ENCODE assay signal across 23 cellular contexts in genomic region chr7:47249361-47249760, GRCh38.
"Had no signal": no experiment of that assay in that cellular context is flagged by ENCODE, and none has a peak within 500 bp of the region (broad histone marks: within the 10 kb centered on the region; RNA-seq: fewer than 3 reads in every experiment).

No MANE protein-coding gene starts in this region.

- H3K4me3 ChIP-seq: adrenal gland, breast epithelium, SK-N-MC had no signal

- ATAC-seq: activated CD8-positive, alpha-beta T cell treated with anti-CD3 and anti-CD28 coated beads for 36 hours; activated T-cell treated with anti-CD3 and anti-CD28 coated beads, Interleukin-2, amount 50 U/mL, for 72 hours; PC-3; T-cell had no signal

- H3K27me3 ChIP-seq: adrenal gland, breast epithelium had no signal

- DNase-seq: activated CD4-positive, alpha-beta T cell treated with anti-CD3 and anti-CD28 coated beads for 4 hours; activated CD8-positive, alpha-beta memory T cell treated with anti-CD3 and anti-CD28 coated beads, Interleukin-2, amount 50 U/mL, for 4 hours; activated CD8-positive, alpha-beta T cell treated with anti-CD3 and anti-CD28 coated beads for 36 hours; activated gamma-delta T cell treated with Interleukin-2 at 50 U/mL for 16 hours; activated naive CD4-positive, alpha-beta T cell treated with anti-CD3 and anti-CD28 coated beads, Interleukin-2, amount 10 ng/mL, durations not matched to agents 7 days and 5 days; activated naive CD8-positive, alpha-beta T cell treated with anti-CD3 and anti-CD28 coated beads for 36 hours; activated T-cell treated with anti-CD3 and anti-CD28 coated beads, Interleukin-2, amount 50 U/mL, for 72 hours; adrenal gland; aorta; caudate nucleus; Kasumi-1; KBM-7; NCI-H1105; NCI-H1436; NCI-H187; NCI-H2081; NCI-H524; PC-3; SHP77 treated with DMSO at 0.1 percent for 48 hours; T-cell; WERI-Rb-1 had no signal

- H3K9me3 ChIP-seq: adrenal gland, breast epithelium had no signal

- H3K36me3 ChIP-seq: adrenal gland, breast epithelium, WERI-Rb-1 had no signal

- H3K27ac ChIP-seq: adrenal gland, SK-N-MC, WERI-Rb-1 had no signal
